In the genomic region with DNA sequence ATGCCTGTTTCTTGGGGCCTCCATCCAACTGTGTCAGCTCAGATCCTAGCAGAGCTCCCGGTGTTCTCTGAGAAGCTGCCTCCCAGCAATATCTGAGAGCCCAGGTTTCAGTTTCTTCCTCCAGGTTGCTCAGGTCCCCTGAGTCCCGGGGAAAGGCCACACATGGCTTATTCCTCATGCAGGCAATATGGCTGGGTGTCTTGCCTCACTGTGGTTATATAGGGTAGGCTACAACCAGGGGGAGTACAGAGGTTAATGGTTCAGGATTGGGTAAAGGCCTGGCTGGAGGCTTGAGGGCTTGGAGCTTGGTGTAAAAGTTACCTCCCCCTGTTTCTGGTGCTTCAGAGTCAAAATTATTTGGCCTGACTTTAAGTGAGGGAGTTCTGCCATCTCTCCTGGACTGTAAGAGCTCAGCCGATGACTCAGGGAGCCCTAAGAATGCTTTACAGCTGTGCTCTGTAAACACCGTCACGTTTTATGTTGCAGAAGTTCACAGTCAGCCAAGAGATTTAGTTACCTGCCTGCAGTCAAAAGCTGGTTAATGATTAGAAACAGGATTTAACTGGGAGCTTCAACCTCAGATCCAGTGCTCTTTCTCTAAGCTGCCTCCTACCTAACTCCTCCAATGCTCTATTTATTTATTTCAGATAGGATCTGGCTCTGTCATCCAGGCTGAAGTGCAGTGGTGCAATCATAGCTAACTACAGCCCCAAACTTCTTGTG, we compare ENCODE assay signal across 8 cellular contexts. TPM values are rescaled to one million over a fixed set of nuclear protein-coding genes. Genes with fewer than 3 reads are reported as not detected.
DNase-seq lines count a peak whose midpoint lies in the region; ATAC-seq, FAIRE-seq and TF ChIP-seq lines count a peak whose summit lies in the region.

No MANE protein-coding gene starts in this region.

- H3K27me3 ChIP-seq in heart left ventricle, result no peaks in the 10 kb centered on the region
- no peaks in the 10 kb centered on the region for H3K27me3 ChIP-seq in skeletal muscle satellite cell (ENCODE audit: control insufficient read depth, insufficient read depth, low read length)

- TF ChIP-seq CTCF in heart left ventricle (IDR thresholded peaks at IDR 0.05) (no peak), endothelial cell (IDR thresholded peaks at IDR 0.05; ENCODE audit: unreplicated experiment) (no peak)

- TF ChIP-seq POLR2A in heart left ventricle (IDR thresholded peaks at IDR 0.05), result no peak

- H3K4me3 Mint-ChIP-seq in endothelial cell (ENCODE audit: unreplicated experiment), result no peak overlapping the region

- peaks cover 0 to 8% (median 0%) of the 10 kb centered on the region in 12 donors for H3K4me1 ChIP-seq in heart left ventricle
- H3K4me1 ChIP-seq in skeletal muscle satellite cell (ENCODE audit: control insufficient read depth, insufficient read depth, low read length), result peaks cover 18% of the 10 kb centered on the region

- FAIRE-seq in RCC 7860 (lab: Jason Lieb, UNC), result peak; percentile 20

- 56 to 71% (median 66%) methylated on average over 5 of the region's 5 CpGs for WGBS in heart left ventricle, 4 donors

- H3K9ac ChIP-seq in skeletal muscle satellite cell (ENCODE audit: low read depth, low read length), result no peak overlapping the region

- no peak overlapping the region for H3K27ac Mint-ChIP-seq in endothelial cell (ENCODE audit: unreplicated experiment)

- H3K36me3 ChIP-seq in heart left ventricle, result no peaks in the 10 kb centered on the region
- H3K36me3 ChIP-seq in skeletal muscle satellite cell (ENCODE audit: insufficient read depth, low read length), result no peaks in the 10 kb centered on the region

- H3K9me3 Mint-ChIP-seq in endothelial cell (ENCODE audit: unreplicated experiment), result no peaks in the 10 kb centered on the region

- peak overlapping the region in 1 of 12 donors; percentile 32 for H3K27ac ChIP-seq in heart left ventricle

- peak overlapping the region; percentile 42 for H3K4me2 ChIP-seq in skeletal muscle satellite cell (ENCODE audit: low read length)

- intact Hi-C loops in heart left ventricle (cut with DNase I), result loop anchor here in 8 of 10 donors (2.0 to 10.0 kb wide), 9 partner anchors 58 to 261 kb away; a partner anchor contains a TSS

- peak; percentile 93 for DNase-seq in H4 (ENCODE audit: low spot score)
- DNase-seq in RCC 7860 (ENCODE audit: low spot score), result peak; percentile 56
- no peak for DNase-seq in heart left ventricle
- no peak for DNase-seq in putamen (ENCODE audit: low spot score)
- no peak for DNase-seq in NCI-H146 treated with DMSO at 0.1 percent for 48 hours (lab: John Stamatoyannopoulos, UW; ENCODE audit: unreplicated experiment)
- no peak for DNase-seq in GM19238 (ENCODE audit: insufficient read length, low spot score)
- no peak for DNase-seq in endothelial cell (ENCODE audit: low spot score)

- peaks cover 3% of the 10 kb centered on the region for H3K27me3 Mint-ChIP-seq in endothelial cell (ENCODE audit: unreplicated experiment)

- H3K9me3 ChIP-seq in heart left ventricle (no peaks in the 10 kb centered on the region), skeletal muscle satellite cell (replicated peaks; ENCODE audit: low read length) (no peaks in the 10 kb centered on the region)

- H3K4me3 ChIP-seq in heart left ventricle (no peak overlapping the region), skeletal muscle satellite cell (ENCODE audit: low read length) (no peak overlapping the region)

- H3K36me3 Mint-ChIP-seq in endothelial cell (ENCODE audit: low read depth, unreplicated experiment), result no peaks in the 10 kb centered on the region

- peak in 3 of 4 donors; percentile 21 to 71 (median 63) for ATAC-seq in heart left ventricle

- no peaks in the 10 kb centered on the region for H3K4me1 Mint-ChIP-seq in endothelial cell (ENCODE audit: unreplicated experiment)

RNA-seq across cellular contexts. Expression of a gene that starts 24.3 kb away (rescaled TPM):
- 6.9 and 12.1 TPM in 2 replicates for total RNA-seq in H4 (2014; rRNA removed; shearing (Covaris generic))
- total RNA-seq in heart left ventricle, result 10 to 100 TPM; 22.6 to 36.2 (median 30.7) TPM
- 10 to 100 TPM; 12.9 to 15.2 TPM for polyA plus RNA-seq in heart left ventricle
- total RNA-seq in skeletal muscle satellite cell (2012; rRNA removed), result 15.0 and 15.3 TPM in 2 replicates
- 87.7 TPM for total RNA-seq in endothelial cell (ENCODE audit: unreplicated experiment)

RNA-seq across cellular contexts. Expression of a gene that starts 53.5 kb away (rescaled TPM):
- total RNA-seq in H4 (2014; rRNA removed; shearing (Covaris generic)), result 30.2 and 38.8 TPM in 2 replicates
- total RNA-seq in heart left ventricle, result 10 to 100 TPM; 14.2 to 29.4 (median 16.7) TPM
- 10 to 100 TPM in 1 of 2 donors, 1 to 10 TPM in 1; 5.6 to 17.8 TPM for polyA plus RNA-seq in heart left ventricle
- total RNA-seq in skeletal muscle satellite cell (2012; rRNA removed), result 12.7 and 16.4 TPM in 2 replicates
- total RNA-seq in endothelial cell (ENCODE audit: unreplicated experiment), result 47.3 TPM

Comparison
In these comparisons a context has a peak if more than half of its experiments do, and no peak if none do; other contexts are left out.
1. DNase-seq: peak in H4 (single experiment) and RCC 7860 (single experiment); none in heart left ventricle (0 of 5), putamen (single experiment), NCI-H146 treated with DMSO at 0.1 percent for 48 hours (single experiment), GM19238 (single experiment) and endothelial cell (single experiment).